ENCODE assay signal across 24 cellular contexts in the genomic region with DNA sequence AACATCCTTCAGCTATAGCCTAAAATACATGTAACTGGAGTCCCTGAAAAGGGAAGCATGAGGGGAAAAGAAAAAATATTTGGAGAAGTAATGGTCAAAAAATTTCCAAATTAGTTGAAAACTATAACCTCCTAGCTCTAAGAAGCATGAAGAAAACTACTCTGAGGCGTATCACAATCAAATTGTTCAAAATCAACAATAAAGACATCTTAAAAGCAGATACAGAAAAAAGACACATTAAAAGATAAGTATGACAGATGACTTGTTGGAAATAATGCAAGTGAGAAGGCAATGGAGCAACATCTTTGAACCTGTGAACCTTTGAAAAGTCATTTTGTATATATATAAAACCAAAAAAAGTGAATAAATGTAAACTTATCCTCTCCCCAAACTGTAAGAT.
DNase-seq lines count a peak whose midpoint lies in the region; ATAC-seq, FAIRE-seq and TF ChIP-seq lines count a peak whose summit lies in the region.
"Had no signal": no experiment of that assay in that cellular context is flagged by ENCODE, and none has a peak within 500 bp of the region (broad histone marks: within the 10 kb centered on the region; RNA-seq: fewer than 3 reads in every experiment).

No MANE protein-coding gene starts in this region.

- H3K4me1 Mint-ChIP-seq in WTC11 = no peaks in the 10 kb centered on the region
- H3K4me1 Mint-ChIP-seq: CD14-positive monocyte had no signal

- FAIRE-seq in A549 (lab: Jason Lieb, UNC) = no peak
- peak; percentile 61 for FAIRE-seq in islet of Langerhans (lab: Jason Lieb, UNC)
- FAIRE-seq: D721Med, GM12892, GM19239, H1 had no signal

- no peak for TF ChIP-seq RAD21 in A549 (conservative IDR thresholded peaks at IDR 0.05 in 1 of 2, IDR thresholded peaks at IDR 0.05 in 1 of 2)

- TF ChIP-seq POLR2A in A549 (IDR thresholded peaks at IDR 0.05; ENCODE audit: low read length) (no peak), heart left ventricle (IDR thresholded peaks at IDR 0.05) (no peak)

- ATAC-seq in A549 (no peak), WTC11 (no peak), GM18867 (IDR thresholded peaks at IDR 0.05; ENCODE audit: unreplicated experiment) (no peak), heart left ventricle (no peak)

- H3K9me3 Mint-ChIP-seq in WTC11 = peaks cover 25% of the 10 kb centered on the region

- H3K4me3 Mint-ChIP-seq in WTC11 = no peak overlapping the region
- H3K4me3 Mint-ChIP-seq: CD14-positive monocyte; CD4-positive, alpha-beta T cell; CD8-positive, alpha-beta memory T cell had no signal

- no peak overlapping the region for H3K27ac ChIP-seq in A549
- no peak overlapping the region for H3K27ac ChIP-seq in right atrium auricular region
- H3K27ac ChIP-seq in heart left ventricle = no peak overlapping the region
- H3K27ac ChIP-seq: BLaER1 treated with 17β-estradiol and CSF1 and Interleukin-3, amounts not matched to agents 10 nM and 100 nM; GM23248 had no signal

- H3K27me3 Mint-ChIP-seq in WTC11 (ENCODE audit: low read depth) = no peaks in the 10 kb centered on the region
- H3K27me3 Mint-ChIP-seq: CD4-positive, alpha-beta T cell; CD8-positive, alpha-beta memory T cell had no signal

- CTCF ChIA-PET in A549 (lab: Yijun Ruan, JAX) = no interaction called here
- CTCF ChIA-PET in WTC11 (lab: Charles Lee) = no interaction called here

- H3K27me3 ChIP-seq in right atrium auricular region (no peaks in the 10 kb centered on the region), heart left ventricle (no peaks in the 10 kb centered on the region)
- H3K27me3 ChIP-seq: BE2C; BLaER1 treated with 17β-estradiol and CSF1 and Interleukin-3, amounts not matched to agents 10 nM and 100 nM had no signal

- H3K4me2 ChIP-seq in A549 = no peak overlapping the region
- H3K4me2 ChIP-seq: BLaER1 treated with 17β-estradiol and CSF1 and Interleukin-3, amounts not matched to agents 10 nM and 100 nM had no signal

- POLR2A ChIA-PET in A549 (lab: Yijun Ruan, JAX) = no interaction called here
- POLR2A ChIA-PET in WTC11 (lab: Charles Lee) = no interaction called here

- peaks cover 30% of the 10 kb centered on the region for H3K36me3 Mint-ChIP-seq in WTC11

- TF ChIP-seq CTCF in A549 (IDR thresholded peaks at IDR 0.05) (no peak), WTC11 (IDR thresholded peaks at IDR 0.05) (no peak), right atrium auricular region (IDR thresholded peaks at IDR 0.05) (no peak), heart left ventricle (IDR thresholded peaks at IDR 0.05) (no peak)

- H3K4me3 ChIP-seq in A549 (no peak overlapping the region), right atrium auricular region (no peak overlapping the region), heart left ventricle (no peak overlapping the region)
- H3K4me3 ChIP-seq: BLaER1 treated with 17β-estradiol and CSF1 and Interleukin-3, amounts not matched to agents 10 nM and 100 nM; GM23248 had no signal

- intact Hi-C loops in heart left ventricle (cut with DNase I) = no loop called here

- no peaks in the 10 kb centered on the region for H3K4me1 ChIP-seq in A549
- no peaks in the 10 kb centered on the region for H3K4me1 ChIP-seq in right atrium auricular region
- H3K4me1 ChIP-seq in heart left ventricle = no peaks in the 10 kb centered on the region
- H3K4me1 ChIP-seq: BE2C; BLaER1 treated with 17β-estradiol and CSF1 and Interleukin-3, amounts not matched to agents 10 nM and 100 nM had no signal

- H3K27ac Mint-ChIP-seq in WTC11 = no peak overlapping the region
- H3K27ac Mint-ChIP-seq: CD14-positive monocyte; CD4-positive, alpha-beta T cell had no signal

- H3K36me3 ChIP-seq in right atrium auricular region (peaks cover 17% of the 10 kb centered on the region), heart left ventricle (peaks cover 0 to 53% (median 15%) of the 10 kb centered on the region in 9 donors)

- 94% methylated on average over 1 of the region's 1 CpG for WGBS in A549 (ENCODE audit: missing lambda C conversion rate)
- 50 to 99% (median 97%) methylated on average over 1 of the region's 1 CpG for WGBS in heart left ventricle, 4 donors

- TF ChIP-seq EP300 in A549 (IDR thresholded peaks at IDR 0.05) = no peak

- H3K9me3 ChIP-seq in A549 (peaks cover 10% of the 10 kb centered on the region; the same call in 2 of the 3 replicates), right atrium auricular region (peaks cover 0 to 14% of the 10 kb centered on the region in 2 donors), heart left ventricle (peaks cover 0 to 30% (median 11%) of the 10 kb centered on the region in 12 donors)
- H3K9me3 ChIP-seq: BE2C had no signal

- DNase-seq in A549 (ENCODE audit: low read depth in 1 of 2, low spot score in 1 of 2) (no peak), WTC11 (ENCODE audit: low spot score) (no peak), right atrium auricular region (ENCODE audit: low spot score) (no peak), heart left ventricle (no peak)
- DNase-seq: ACHN; AML-193; BE2C; CD4-positive, alpha-beta T cell; CD8-positive, alpha-beta memory T cell; DMS 273 treated with DMSO at 0.1 percent for 48 hours; DMS53; DMS79 treated with DMSO at 0.1 percent for 48 hours; GF-D8; GM23248; H7; HCEC 1CT had no signal

TF ChIP-seq in A549, 52 proteins besides CTCF, POLR2A, EP300 and RAD21:
- TF ChIP-seq JUN (IDR thresholded peaks at IDR 0.05) (no peak), FOXS1 (CRISPR knock-in tag; IDR thresholded peaks at IDR 0.05) (0 out of 2 replicates have a peak, but pooled peaks have one; percentile 29), BHLHE40 (IDR thresholded peaks at IDR 0.05; ENCODE audit: low read depth, low read length) (no peak), ZFP36 (IDR thresholded peaks at IDR 0.05; ENCODE audit: borderline replicate concordance, partially characterized antibody) (peak; percentile 23)

TF ChIP-seq in WTC11, 78 proteins besides CTCF, POLR2A, EP300 and RAD21:
- TF ChIP-seq SMAD3 (CRISPR knock-in tag; IDR thresholded peaks at IDR 0.05; ENCODE audit: borderline replicate concordance) (no peak), SP1 (CRISPR knock-in tag; conservative IDR thresholded peaks at IDR 0.05) (no peak), ZNF317 (CRISPR knock-in tag; IDR thresholded peaks at IDR 0.05; ENCODE audit: borderline replicate concordance, low read depth) (peak; percentile 82; the same call in 1 of the 2 replicates), GTF2I (CRISPR knock-in tag; conservative IDR thresholded peaks at IDR 0.05) (no peak), ZNF263 (CRISPR knock-in tag; IDR thresholded peaks at IDR 0.05; ENCODE audit: low read depth) (no peak), USF1 (CRISPR knock-in tag; IDR thresholded peaks at IDR 0.05) (no peak)
- TF ChIP-seq, protein P1, sequence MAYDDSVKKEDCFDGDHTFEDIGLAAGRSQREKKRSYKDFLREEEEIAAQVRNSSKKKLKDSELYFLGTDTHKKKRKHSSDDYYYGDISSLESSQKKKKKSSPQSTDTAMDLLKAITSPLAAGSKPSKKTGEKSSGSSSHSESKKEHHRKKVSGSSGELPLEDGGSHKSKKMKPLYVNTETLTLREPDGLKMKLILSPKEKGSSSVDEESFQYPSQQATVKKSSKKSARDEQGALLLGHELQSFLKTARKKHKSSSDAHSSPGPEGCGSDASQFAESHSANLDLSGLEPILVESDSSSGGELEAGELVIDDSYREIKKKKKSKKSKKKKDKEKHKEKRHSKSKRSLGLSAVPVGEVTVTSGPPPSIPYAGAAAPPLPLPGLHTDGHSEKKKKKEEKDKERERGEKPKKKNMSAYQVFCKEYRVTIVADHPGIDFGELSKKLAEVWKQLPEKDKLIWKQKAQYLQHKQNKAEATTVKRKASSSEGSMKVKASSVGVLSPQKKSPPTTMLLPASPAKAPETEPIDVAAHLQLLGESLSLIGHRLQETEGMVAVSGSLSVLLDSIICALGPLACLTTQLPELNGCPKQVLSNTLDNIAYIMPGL (CRISPR knock-in tag; IDR thresholded peaks at IDR 0.05) = no peak
TF ChIP-seq in WTC11: peak in this region for 1.
